Comparison of ENCODE assay signal across 15 cellular contexts in genomic region chr6:52594216-52594615, GRCh38. TPM values are rescaled to one million over a fixed set of nuclear protein-coding genes. Genes with fewer than 3 reads are reported as not detected.
DNase-seq lines count a peak whose midpoint lies in the region; ATAC-seq and TF ChIP-seq lines count a peak whose summit lies in the region.
"Had no signal": no experiment of that assay in that cellular context is flagged by ENCODE, and none has a peak within 500 bp of the region (broad histone marks: within the 10 kb centered on the region; RNA-seq: fewer than 3 reads in every experiment).

No MANE protein-coding gene starts in this region.

- H3K9me3 Mint-ChIP-seq in chondrocyte (ENCODE audit: low read depth) (no peaks in the 10 kb centered on the region), osteocyte (ENCODE audit: unreplicated experiment) (no peaks in the 10 kb centered on the region)
- H3K9me3 Mint-ChIP-seq: activated B cell treated with CpG ODN at 0.5 μM for 24 hours; activated naive CD4-positive, alpha-beta T cell treated with anti-CD3 and anti-CD28 coated beads, Interleukin-2, amount 10 ng/mL, durations not matched to agents 7 days and 5 days; naive thymus-derived CD4-positive, alpha-beta T cell had no signal

- no peak for ATAC-seq in left ventricle myocardium superior
- no peak for ATAC-seq in HG03135 (IDR thresholded peaks at IDR 0.05; ENCODE audit: unreplicated experiment)

- H3K4me1 Mint-ChIP-seq in chondrocyte (ENCODE audit: low read depth) (peaks cover 58% of the 10 kb centered on the region), osteocyte (ENCODE audit: unreplicated experiment) (peaks cover 63% of the 10 kb centered on the region)

- H3K4me3 ChIP-seq in right atrium auricular region: no peak overlapping the region

- H3K27ac ChIP-seq in right atrium auricular region: peak overlapping the region; percentile 57 to 77

- H3K4me3 Mint-ChIP-seq in chondrocyte (ENCODE audit: unreplicated experiment): no peak overlapping the region
- H3K4me3 Mint-ChIP-seq in osteocyte (ENCODE audit: unreplicated experiment): no peak overlapping the region
- H3K4me3 Mint-ChIP-seq: activated B cell treated with CpG ODN at 0.5 μM for 24 hours; activated naive CD4-positive, alpha-beta T cell treated with anti-CD3 and anti-CD28 coated beads, Interleukin-2, amount 10 ng/mL, durations not matched to agents 7 days and 5 days had no signal

- no peak for TF ChIP-seq CTCF in right atrium auricular region (IDR thresholded peaks at IDR 0.05)
- no peak for TF ChIP-seq CTCF in chondrocyte (IDR thresholded peaks at IDR 0.05)
- TF ChIP-seq CTCF in osteocyte (IDR thresholded peaks at IDR 0.05): no peak

- intact Hi-C loops in left ventricle myocardium superior (cut with micrococcal nuclease): no loop called here

- H3K4me1 ChIP-seq in right atrium auricular region: peaks cover 0 to 34% of the 10 kb centered on the region in 2 donors

- H3K36me3 Mint-ChIP-seq in chondrocyte (ENCODE audit: low read depth) (no peaks in the 10 kb centered on the region), osteocyte (ENCODE audit: unreplicated experiment) (no peaks in the 10 kb centered on the region)
- H3K36me3 Mint-ChIP-seq: activated naive CD4-positive, alpha-beta T cell treated with anti-CD3 and anti-CD28 coated beads, Interleukin-2, amount 10 ng/mL, durations not matched to agents 7 days and 5 days; naive thymus-derived CD4-positive, alpha-beta T cell had no signal

- H3K27ac Mint-ChIP-seq in chondrocyte (ENCODE audit: unreplicated experiment) (peak overlapping the region; percentile 70), osteocyte (ENCODE audit: unreplicated experiment) (peak overlapping the region; percentile 86)
- H3K27ac Mint-ChIP-seq: activated B cell treated with CpG ODN at 0.5 μM for 24 hours; activated naive CD4-positive, alpha-beta T cell treated with anti-CD3 and anti-CD28 coated beads, Interleukin-2, amount 10 ng/mL, durations not matched to agents 7 days and 5 days had no signal

- no peaks in the 10 kb centered on the region for H3K27me3 ChIP-seq in right atrium auricular region

- no peaks in the 10 kb centered on the region for H3K9me3 ChIP-seq in right atrium auricular region

- DNase-seq in right atrium auricular region (ENCODE audit: low spot score) (no peak), left ventricle myocardium superior (no peak), chondrocyte (ENCODE audit: low spot score) (no peak), osteocyte (ENCODE audit: extremely low spot score, unreplicated experiment) (no peak), foreskin melanocyte (no peak)
- DNase-seq in activated CD4-positive, alpha-beta T cell treated with anti-CD3 and anti-CD28 coated beads, Interleukin-2, amount 50 U/mL, for 4 hours: no peak
- DNase-seq in central memory CD4-positive, alpha-beta T cell: no peak
- DNase-seq: activated B cell treated with CpG ODN at 0.5 μM for 24 hours; activated naive CD4-positive, alpha-beta T cell treated with anti-CD3 and anti-CD28 coated beads, Interleukin-2, amount 10 ng/mL, durations not matched to agents 7 days and 5 days; naive thymus-derived CD4-positive, alpha-beta T cell; NCI-H1105; NCI-H345; PC-3; stimulated activated CD4-positive, alpha-beta T cell treated with anti-CD3 and anti-CD28 coated beads, Interleukin-4, amount 100 ng/mL, for 24 hours had no signal

- no peaks in the 10 kb centered on the region for H3K27me3 Mint-ChIP-seq in chondrocyte (ENCODE audit: low read depth)
- no peaks in the 10 kb centered on the region for H3K27me3 Mint-ChIP-seq in osteocyte (ENCODE audit: unreplicated experiment)
- H3K27me3 Mint-ChIP-seq: activated B cell treated with CpG ODN at 0.5 μM for 24 hours had no signal

- no peaks in the 10 kb centered on the region for H3K36me3 ChIP-seq in right atrium auricular region

RNA-seq across cellular contexts. Expression of gene TRAM2, which starts 17.4 kb away (rescaled TPM):
- total RNA-seq in right atrium auricular region (10 to 100 TPM; 10.3 to 15.9 TPM), left ventricle myocardium superior (10.4 TPM), chondrocyte (159 to 178 TPM (median 159 TPM) in 3 replicates), osteocyte (320 and 339 TPM in 2 replicates)
